ENCODE assay signal across 18 cellular contexts in genomic region chr20:36315545-36316351, GRCh38. TPM values are rescaled to one million over a fixed set of nuclear protein-coding genes. Genes with fewer than 3 reads are reported as not detected.
DNase-seq lines count a peak whose midpoint lies in the region; ATAC-seq, FAIRE-seq and TF ChIP-seq lines count a peak whose summit lies in the region.
"Had no signal": no experiment of that assay in that cellular context is flagged by ENCODE, and none has a peak within 500 bp of the region (broad histone marks: within the 10 kb centered on the region; RNA-seq: fewer than 3 reads in every experiment).

No MANE protein-coding gene starts in this region.

- intact Hi-C loops in HepG2 (cut with micrococcal nuclease; ENCODE audit: unreplicated experiment) = no loop called here

- TF ChIP-seq EP300 in HepG2 (IDR thresholded peaks at IDR 0.05; ENCODE audit: low read depth in 2 of 2, low read length in 2 of 2) (no peak), HepG2 (CRISPR knock-in tag; IDR thresholded peaks at IDR 0.05; ENCODE audit: borderline replicate concordance) (no peak)

- peak; percentile 40 for ATAC-seq in HepG2

- no peak overlapping the region for H3K9ac ChIP-seq in HepG2 (ENCODE audit: insufficient read depth, low read depth, low read length)

- no TSS peak for BruUV-seq in HepG2 (replicated peaks; lab: Mats Ljungman, UMichigan)

- CTCF ChIA-PET in RWPE1 (lab: Yijun Ruan, JAX) (interaction anchor here (0.5 to 0.7 kb wide), 3 partner anchors 36 to 840 kb away, joined by 4 to 8 read pairs (median 4); no protein-coding TSS in a partner anchor), HepG2 (lab: Yijun Ruan, JAX; ENCODE audit: low intra/inter-chr PET ratio, low total read pairs) (no interaction called here)

- TF ChIP-seq POLR2A in HepG2 (IDR thresholded peaks at IDR 0.05; ENCODE audit: insufficient read depth in 1 of 2, low read depth in 2 of 2, low read length in 2 of 2) = no peak

- H3K4me2 ChIP-seq in HepG2 (ENCODE audit: low read depth, low read length) = no peak overlapping the region
- H3K4me2 ChIP-seq: PC-9 had no signal

- no peak overlapping the region for H2AFZ ChIP-seq in HepG2 (ENCODE audit: low read length)
- H2AFZ ChIP-seq: PC-9 had no signal

- TF ChIP-seq CTCF in GM13976 (IDR thresholded peaks at IDR 0.05; ENCODE audit: borderline replicate concordance, control extremely low read depth, extremely low read depth, insufficient read depth, missing control alignments) (no peak), RWPE1 (conservative IDR thresholded peaks at IDR 0.05; ENCODE audit: low read depth) (no peak), HepG2 (CRISPR knock-in tag; IDR thresholded peaks at IDR 0.05) (no peak)

- no peak for FAIRE-seq in HepG2 (lab: Jason Lieb, UNC)
- FAIRE-seq: bronchial epithelial cell, frontal cortex had no signal

- H3K4me3 ChIP-seq in HepG2 (replicated peaks in 1 of 3; ENCODE audit: insufficient read depth in 1 of 3, low read depth in 2 of 3, low read length in 3 of 3) = no peak overlapping the region
- H3K4me3 ChIP-seq: PC-9, right atrium auricular region had no signal

- no peaks in the 10 kb centered on the region for H3K36me3 ChIP-seq in HepG2 (replicated peaks in 1 of 2; ENCODE audit: control insufficient read depth in 1 of 2, insufficient read depth in 2 of 2, low read length in 2 of 2)
- H3K36me3 ChIP-seq: right atrium auricular region had no signal

- DNase-seq in AG20443 (ENCODE audit: low spot score) = peak; percentile 11
- peak; percentile 27 for DNase-seq in GM13976 (ENCODE audit: low spot score)
- no peak for DNase-seq in RWPE1 (ENCODE audit: low spot score)
- no peak for DNase-seq in HepG2 (ENCODE audit: low spot score)
- DNase-seq in KBM-7 = no peak
- DNase-seq in foreskin melanocyte = no peak
- no peak for DNase-seq in T-helper 1 cell
- DNase-seq in ACHN = no peak
- DNase-seq: HCEC 1CT; mammary epithelial cell; NCI-H1436; nucleus accumbens; stimulated activated CD8-positive, alpha-beta memory T cell treated with anti-CD3 and anti-CD28 coated beads, Interleukin-4, amount 100 ng/mL, for 48 hours; T1000 had no signal

- no peak for TF ChIP-seq RAD21 in HepG2 (CRISPR knock-in tag; IDR thresholded peaks at IDR 0.05)

- H3K4me1 ChIP-seq in HepG2 (ENCODE audit: insufficient read depth, low read length) = no peaks in the 10 kb centered on the region
- H3K4me1 ChIP-seq: right atrium auricular region had no signal

- 0 out of 2 replicates have a peak overlapping the region, but pooled peaks have one; percentile 3 for H3K27ac ChIP-seq in RWPE1
- no peak overlapping the region for H3K27ac ChIP-seq in HepG2 (ENCODE audit: extremely low read length, insufficient read depth, low read length)
- H3K27ac ChIP-seq: PC-9, right atrium auricular region had no signal

- in situ Hi-C loops in GM13976 (cut with MboI; ENCODE audit: low sequenced_read_pairs, unreplicated experiment) (no loop called here), HepG2 (cut with HindIII; ENCODE audit: extremely low pct_ligation_motif_present, low pct_unique_long_range_greater_than_20kb) (no loop called here), KBM-7 (cut with MboI; ENCODE audit: low pct_unique_long_range_greater_than_20kb, low sequenced_read_pairs) (no loop called here), ACHN (cut with HindIII; ENCODE audit: low pct_ligation_motif_present, low pct_unique_long_range_greater_than_20kb, low sequenced_read_pairs) (no loop called here)

- peaks cover 0 to 17% of the 10 kb centered on the region in 2 experiments; a peak in 3 of 5 replicates for H3K27me3 ChIP-seq in HepG2 (ENCODE audit: control insufficient read depth in 1 of 2, insufficient read depth in 2 of 2, low read length in 2 of 2)
- H3K27me3 ChIP-seq: right atrium auricular region had no signal

- POLR2A ChIA-PET in RWPE1 (lab: Yijun Ruan, JAX; ENCODE audit: low non-redundant PET) = no interaction called here
- POLR2A ChIA-PET in HepG2 (lab: Yijun Ruan, JAX) = no interaction called here

- H3K79me2 ChIP-seq in HepG2 (ENCODE audit: insufficient read depth, low read length) = no peaks in the 10 kb centered on the region

- no peaks in the 10 kb centered on the region for H3K9me3 ChIP-seq in HepG2 (ENCODE audit: low read length)
- H3K9me3 ChIP-seq: right atrium auricular region had no signal

- 40% methylated on average over 8 of the region's 11 CpGs for WGBS in HepG2 (ENCODE audit: low lambda C conversion rate)

- no peaks in the 10 kb centered on the region for H4K20me1 ChIP-seq in HepG2 (ENCODE audit: insufficient read depth, low read length)

TF ChIP-seq in HepG2, 621 proteins besides CTCF, POLR2A, EP300 and RAD21 (continues in another document):
- TF ChIP-seq DR1 (CRISPR knock-in tag; IDR thresholded peaks at IDR 0.05) = peak; percentile 25; the same call in 1 of the 2 replicates
- TF ChIP-seq ZNF776 (CRISPR knock-in tag; IDR thresholded peaks at IDR 0.05) = 0 out of 2 replicates have a peak, but pooled peaks have one; percentile 31
- TF ChIP-seq CENPBD1 (CRISPR knock-in tag; IDR thresholded peaks at IDR 0.05; ENCODE audit: borderline replicate concordance, low read depth) = no peak
- TF ChIP-seq EED (CRISPR knock-in tag; IDR thresholded peaks at IDR 0.05) = peak; percentile 52; the same call in 1 of the 2 replicates
- no peak for TF ChIP-seq MXI1 (IDR thresholded peaks at IDR 0.05; ENCODE audit: borderline replicate concordance, low read depth, low read length)
- TF ChIP-seq ZNF709 (CRISPR knock-in tag; IDR thresholded peaks at IDR 0.05) = no peak
- TF ChIP-seq ZNF10 (CRISPR knock-in tag; IDR thresholded peaks at IDR 0.05; ENCODE audit: borderline replicate concordance, low read depth) = no peak
- peak; percentile 23; the same call in 1 of the 2 replicates for TF ChIP-seq MYC (CRISPR knock-in tag; IDR thresholded peaks at IDR 0.05; ENCODE audit: borderline replicate concordance)
- TF ChIP-seq ZNF770 (CRISPR knock-in tag; IDR thresholded peaks at IDR 0.05) = peak; percentile 61; the same call in 1 of the 2 replicates

RNA-seq across cellular contexts. Expression of gene DLGAP4, which starts 9.6 kb away (rescaled TPM):
- total RNA-seq in HepG2 (2016; rRNA removed; fragmentation: Illumina TruSeq; extraction: Trizol) = 13.3 and 15.2 TPM in 2 replicates
- total RNA-seq in HepG2 (2016; cell fraction: cytosol; rRNA removed; fragmentation: Illumina TruSeq; extraction: Trizol; ENCODE audit: low read depth) = 17.7 and 20.1 TPM in 2 replicates
- total RNA-seq in HepG2 (2016; cell fraction: insoluble cytoplasmic fraction; rRNA removed; fragmentation: Illumina TruSeq; extraction: Trizol) = 10.7 and 12.5 TPM in 2 replicates
- total RNA-seq in HepG2 (2016; cell fraction: membrane; rRNA removed; fragmentation: Illumina TruSeq; extraction: Trizol) = 30.2 and 36.1 TPM in 2 replicates
- 14.3 and 17.6 TPM in 2 replicates for total RNA-seq in HepG2 (2016; cell fraction: nucleus; rRNA removed; fragmentation: Illumina TruSeq; extraction: Trizol)
- polyA plus RNA-seq in HepG2 (2011; rRNA removed) = 26.7 and 33.5 TPM in 2 replicates
- polyA plus RNA-seq in HepG2 (2011; cell fraction: cytosol; rRNA removed) = 18.9 and 28.9 TPM in 2 replicates
- polyA plus RNA-seq in HepG2 (2011; cell fraction: nucleus; rRNA removed) = 81.3 and 93.4 TPM in 2 replicates
- polyA plus RNA-seq in HepG2 (2012) = 33.2 and 39.1 TPM in 2 replicates
- 42.6 and 57.9 TPM in 2 replicates for polyA plus RNA-seq in HepG2 (2016; cell fraction: cytosol; fragmentation: Illumina TruSeq; extraction: Trizol; ENCODE audit: low read depth)
- polyA plus RNA-seq in HepG2 (2016; cell fraction: insoluble cytoplasmic fraction; fragmentation: Illumina TruSeq; extraction: Trizol; ENCODE audit: low read depth) = 32.0 and 44.7 TPM in 2 replicates
- polyA plus RNA-seq in HepG2 (2016; cell fraction: membrane; fragmentation: Illumina TruSeq; extraction: Trizol; ENCODE audit: low read depth) = 45.4 and 49.0 TPM in 2 replicates
- polyA plus RNA-seq in HepG2 (2016; cell fraction: nucleus; fragmentation: Illumina TruSeq; extraction: Trizol; ENCODE audit: insufficient read depth, low read depth) = 63.9 and 68.5 TPM in 2 replicates
- polyA minus RNA-seq in HepG2 (2011; rRNA and poly(A)+ RNA removed; ENCODE audit: low replicate concordance) = 15.9 and 38.7 TPM in 2 replicates
- 33.7 and 42.9 TPM in 2 replicates for polyA minus RNA-seq in HepG2 (2011; cell fraction: cytosol; rRNA and poly(A)+ RNA removed)
- polyA minus RNA-seq in HepG2 (2011; cell fraction: nucleus; rRNA and poly(A)+ RNA removed) = 29.9 and 33.6 TPM in 2 replicates

Comparison
In these comparisons a context has a peak if more than half of its experiments do, and no peak if none do; other contexts are left out.
1. DNase-seq: peak in AG20443 (single experiment) and GM13976 (single experiment); none in RWPE1 (single experiment), HepG2 (single experiment), KBM-7 (single experiment), foreskin melanocyte (single experiment), T-helper 1 cell (0 of 5) and ACHN (single experiment).